In the genomic region with DNA sequence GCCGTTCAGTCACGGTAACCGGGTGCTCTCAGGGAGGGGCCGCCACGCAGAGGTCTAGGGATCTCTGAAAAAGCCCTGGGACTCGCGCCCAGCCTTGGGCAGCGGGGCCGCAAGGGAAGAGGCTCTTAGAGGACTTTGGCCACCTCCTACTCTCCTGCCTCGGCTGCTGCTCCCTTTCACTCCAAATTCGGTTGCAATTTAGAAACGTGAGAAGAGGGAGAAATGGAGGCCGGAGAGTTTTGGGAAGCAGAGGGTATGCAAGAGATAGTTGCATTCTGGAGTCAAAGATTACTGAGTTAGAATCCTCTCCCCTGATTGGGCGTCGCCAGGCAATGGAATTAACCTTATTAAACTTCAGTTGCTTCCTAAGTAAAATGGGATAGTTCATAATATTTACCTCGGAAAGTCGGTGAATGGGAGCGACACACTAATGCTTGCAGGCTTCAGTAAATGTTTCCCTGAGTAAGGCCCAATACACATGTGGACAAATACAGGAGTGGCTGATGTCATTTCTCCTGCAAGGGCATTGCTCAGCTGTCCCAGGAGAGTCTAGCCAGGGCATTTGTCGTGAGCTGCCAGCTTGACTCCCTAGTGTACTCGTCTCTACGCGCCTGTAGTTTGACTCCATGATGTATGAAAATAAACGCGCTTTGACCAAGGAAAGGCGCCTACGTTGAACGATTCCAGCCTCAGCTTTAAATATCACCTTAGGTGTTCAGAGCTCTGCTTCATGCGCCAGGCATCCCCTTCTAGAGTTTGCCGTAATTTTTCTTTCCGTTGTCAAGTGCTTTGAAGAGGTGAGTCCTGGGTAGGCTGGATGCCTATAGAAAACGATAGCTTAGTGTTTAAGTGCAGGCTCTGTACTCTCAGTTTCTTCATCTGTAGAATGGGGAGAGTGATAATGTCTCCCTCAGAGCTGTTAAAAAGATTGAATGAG, we compare ENCODE assay signal across 8 cellular contexts. TPM values are rescaled to one million over a fixed set of nuclear protein-coding genes. Genes with fewer than 3 reads are reported as not detected.
DNase-seq lines count a peak whose midpoint lies in the region; ATAC-seq, FAIRE-seq and TF ChIP-seq lines count a peak whose summit lies in the region.

No MANE protein-coding gene starts in this region.

- DNase-seq in Daoy (ENCODE audit: low read depth) (peak; percentile 23), Panc1 (ENCODE audit: low read depth, low spot score) (no peak), bronchial epithelial cell (ENCODE audit: low read depth) (peak; percentile 60), kidney glomerular epithelial cell (lab: John Stamatoyannopoulos, UW) (peak; percentile 55), Ammon's horn (ENCODE audit: low spot score) (no peak)

- H3K9me3 Mint-ChIP-seq in stimulated activated naive CD8-positive, alpha-beta T cell treated with anti-CD3 and anti-CD28 coated beads, Interleukin-15, Interleukin-2, amounts not matched to agents 100 ng/mL and 50 ng/mL, for 24 hours, result no peaks in the 10 kb centered on the region

- peaks cover 45% of the 10 kb centered on the region for H3K36me3 Mint-ChIP-seq in stimulated activated naive CD8-positive, alpha-beta T cell treated with anti-CD3 and anti-CD28 coated beads, Interleukin-15, Interleukin-2, amounts not matched to agents 100 ng/mL and 50 ng/mL, for 24 hours (ENCODE audit: low read depth)

- POLR2A ChIA-PET in Panc1 (lab: Charles Lee), result no interaction called here

- H3K27ac ChIP-seq in Panc1 (ENCODE audit: low read length), result peak overlapping the region; percentile 90

- BruUV-seq in Panc1 (replicated peaks; lab: Mats Ljungman, UMichigan), result TSS peak; percentile 69

- peak; percentile 38 for ATAC-seq in GM19372 (IDR thresholded peaks at IDR 0.05; ENCODE audit: low read depth, unreplicated experiment)
- ATAC-seq in HG03342 (IDR thresholded peaks at IDR 0.05; ENCODE audit: unreplicated experiment), result peak; percentile 35
- peak; percentile 68 for ATAC-seq in Panc1

- H3K4me3 Mint-ChIP-seq in stimulated activated naive CD8-positive, alpha-beta T cell treated with anti-CD3 and anti-CD28 coated beads, Interleukin-15, Interleukin-2, amounts not matched to agents 100 ng/mL and 50 ng/mL, for 24 hours, result peak overlapping the region; percentile 94

- FAIRE-seq in bronchial epithelial cell (lab: Jason Lieb, UNC), result no peak

- peaks cover 21% of the 10 kb centered on the region for H3K36me3 ChIP-seq in Panc1 (ENCODE audit: control insufficient read depth, insufficient read depth, low read length)
- peaks cover 22% of the 10 kb centered on the region for H3K36me3 ChIP-seq in bronchial epithelial cell (ENCODE audit: control insufficient read depth, insufficient read depth, low read length)

- TF ChIP-seq CTCF in Panc1 (IDR thresholded peaks at IDR 0.05) (no peak), bronchial epithelial cell (IDR thresholded peaks at IDR 0.05; ENCODE audit: insufficient read depth, low read length, severe bottlenecking) (no peak)

- intact Hi-C loops in Panc1 (cut with micrococcal nuclease; ENCODE audit: unreplicated experiment), result no loop called here

- H3K9me3 ChIP-seq in Panc1 (ENCODE audit: control insufficient read depth, insufficient read depth, low read depth, low read length), result no peaks in the 10 kb centered on the region

- CTCF ChIA-PET in Panc1 (lab: Charles Lee), result interaction anchor here (0.6 kb wide), 2 partner anchors 96 to 250 kb away, joined by 3 to 5 read pairs; no protein-coding TSS in a partner anchor

- peak overlapping the region; percentile 75 to 94 for H3K4me3 ChIP-seq in Panc1 (ENCODE audit: low read depth in 2 of 2, low read length in 2 of 2)
- peak overlapping the region; percentile 93 for H3K4me3 ChIP-seq in bronchial epithelial cell (ENCODE audit: low read depth, low read length)

- in situ Hi-C loops in Panc1 (cut with HindIII; ENCODE audit: low pct_unique_long_range_greater_than_20kb, low sequenced_read_pairs), result no loop called here

- H3K27me3 ChIP-seq in Panc1 (ENCODE audit: control insufficient read depth, insufficient read depth, low read length), result no peaks in the 10 kb centered on the region
- H3K27me3 ChIP-seq in bronchial epithelial cell (ENCODE audit: control insufficient read depth, insufficient read depth, low read length), result no peaks in the 10 kb centered on the region

- peaks cover 49% of the 10 kb centered on the region for H3K4me1 Mint-ChIP-seq in stimulated activated naive CD8-positive, alpha-beta T cell treated with anti-CD3 and anti-CD28 coated beads, Interleukin-15, Interleukin-2, amounts not matched to agents 100 ng/mL and 50 ng/mL, for 24 hours (ENCODE audit: low read depth)

- peak overlapping the region; percentile 91 for H3K27ac Mint-ChIP-seq in stimulated activated naive CD8-positive, alpha-beta T cell treated with anti-CD3 and anti-CD28 coated beads, Interleukin-15, Interleukin-2, amounts not matched to agents 100 ng/mL and 50 ng/mL, for 24 hours

- H3K4me1 ChIP-seq in Panc1 (ENCODE audit: control insufficient read depth, insufficient read depth, low read length), result peaks cover 19% of the 10 kb centered on the region

- H3K27me3 Mint-ChIP-seq in stimulated activated naive CD8-positive, alpha-beta T cell treated with anti-CD3 and anti-CD28 coated beads, Interleukin-15, Interleukin-2, amounts not matched to agents 100 ng/mL and 50 ng/mL, for 24 hours, result no peaks in the 10 kb centered on the region

RNA-seq across cellular contexts. Expression of a gene that starts 0.7 kb away (rescaled TPM):
- 61.5 and 152 TPM in 2 replicates for total RNA-seq in Daoy (2014; rRNA removed; shearing (Covaris generic))
- 35.8 TPM for total RNA-seq in Panc1 (2021; ENCODE audit: unreplicated experiment)
- 26.6 TPM for polyA plus RNA-seq in Panc1 (2012; ENCODE audit: insufficient read length)
- 30.0 and 63.5 TPM in 2 replicates for total RNA-seq in bronchial epithelial cell

RNA-seq across cellular contexts. Expression of a gene that starts 0.9 kb away (rescaled TPM):
- total RNA-seq in Daoy (2014; rRNA removed; shearing (Covaris generic)), result 102 and 128 TPM in 2 replicates
- total RNA-seq in Panc1 (2021; ENCODE audit: unreplicated experiment) (97.6 TPM), bronchial epithelial cell (41.5 and 45.8 TPM in 2 replicates)
- 52.4 TPM for polyA plus RNA-seq in Panc1 (2012; ENCODE audit: insufficient read length)

RNA-seq across cellular contexts. Expression of a gene that starts 26.7 kb away (rescaled TPM):
- total RNA-seq in Daoy (2014; rRNA removed; shearing (Covaris generic)), result 71.7 and 122 TPM in 2 replicates
- total RNA-seq in Panc1 (2021; ENCODE audit: unreplicated experiment) (89.6 TPM), bronchial epithelial cell (224 and 319 TPM in 2 replicates)
- polyA plus RNA-seq in Panc1 (2012; ENCODE audit: insufficient read length), result 112 TPM

Comparison
In these comparisons a context has a peak if more than half of its experiments do, and no peak if none do; other contexts are left out.
1. DNase-seq: peak in Daoy (single experiment), bronchial epithelial cell (single experiment) and kidney glomerular epithelial cell (single experiment); none in Panc1 (single experiment) and Ammon's horn (single experiment).
2. Peak in every context shown above with its lines, with median percentiles within 50 percentile points of each other: ATAC-seq.